In genomic region chr19:17180997-17181702, GRCh38 we compare ENCODE assay signal across 24 cellular contexts. TPM values are rescaled to one million over a fixed set of nuclear protein-coding genes. Genes with fewer than 3 reads are reported as not detected.
DNase-seq lines count a peak whose midpoint lies in the region; ATAC-seq and TF ChIP-seq lines count a peak whose summit lies in the region.
"Had no signal": no experiment of that assay in that cellular context is flagged by ENCODE, and none has a peak within 500 bp of the region (broad histone marks: within the 10 kb centered on the region; RNA-seq: fewer than 3 reads in every experiment).

No MANE protein-coding gene starts in this region.

- H3K27me3 ChIP-seq in KMS-11 (ENCODE audit: insufficient read depth, low read depth) (no peaks in the 10 kb centered on the region), osteoblast (ENCODE audit: insufficient read depth, low read length) (no peaks in the 10 kb centered on the region)
- H3K27me3 ChIP-seq: BLaER1 treated with 17β-estradiol and CSF1 and Interleukin-3, amounts not matched to agents 10 nM and 100 nM; upper lobe of right lung had no signal

- no peak for DNase-seq in activated CD8-positive, alpha-beta T cell treated with anti-CD3 and anti-CD28 coated beads, Interleukin-2, amount 10 ng/mL, durations not matched to agents 7 days and 5 days
- DNase-seq in activated CD8-positive, alpha-beta T cell treated with anti-CD3 and anti-CD28 coated beads for 36 hours: no peak
- peak; percentile 58 for DNase-seq in ecto neural progenitor cell (ENCODE audit: low spot score)
- DNase-seq in osteoblast (ENCODE audit: insufficient read length, low spot score, missing footprints): peak; percentile 51
- no peak for DNase-seq in AG08395 (ENCODE audit: low spot score)
- no peak for DNase-seq in SIG-M5 treated with dmso at 0.1 percent for 504 hours (lab: John Stamatoyannopoulos, UW; ENCODE audit: unreplicated experiment)
- no peak for DNase-seq in DMS79 (lab: John Stamatoyannopoulos, UW)
- DNase-seq: activated CD4-positive, alpha-beta memory T cell treated with anti-CD3 and anti-CD28 coated beads for 36 hours; DMS153; hippocampal formation; Karpas-422; mesenchymal stem cell; natural killer cell; NCI-H1048; NCI-H2029 treated with DMSO at 0.1 percent for 48 hours; NCI-H524; stimulated activated CD4-positive, alpha-beta T cell treated with anti-CD3 and anti-CD28 coated beads, Interleukin-2, amount 100 ng/mL, for 48 hours; T-cell; upper lobe of right lung had no signal

- H3K4me1 ChIP-seq in KMS-11 (ENCODE audit: low read depth, poor library complexity, severe bottlenecking) (peaks cover 8% of the 10 kb centered on the region), osteoblast (ENCODE audit: insufficient read depth, low read length) (no peaks in the 10 kb centered on the region)

- H4K20me1 ChIP-seq in KMS-11 (ENCODE audit: insufficient read depth): no peaks in the 10 kb centered on the region
- H4K20me1 ChIP-seq in osteoblast (ENCODE audit: insufficient read depth, low read length): no peaks in the 10 kb centered on the region

- peak overlapping the region; percentile 77 for H3K27ac Mint-ChIP-seq in activated CD8-positive, alpha-beta T cell treated with anti-CD3 and anti-CD28 coated beads, Interleukin-2, amount 10 ng/mL, durations not matched to agents 7 days and 5 days
- H3K27ac Mint-ChIP-seq in activated CD8-positive, alpha-beta T cell treated with anti-CD3 and anti-CD28 coated beads for 36 hours: no peak overlapping the region
- H3K27ac Mint-ChIP-seq: dendritic cell treated with granulocyte-macrophage colony-stimulating factor and Interleukin-4, amounts not matched to agents 40 ng/mL and 50 ng/mL, for 4 days; natural killer cell had no signal

- no peak for ATAC-seq in activated CD8-positive, alpha-beta T cell treated with anti-CD3 and anti-CD28 coated beads, Interleukin-2, amount 10 ng/mL, durations not matched to agents 7 days and 5 days
- ATAC-seq in activated CD8-positive, alpha-beta T cell treated with anti-CD3 and anti-CD28 coated beads for 36 hours: no peak
- ATAC-seq: natural killer cell, Right ventricle myocardium inferior, T-cell, upper lobe of right lung had no signal

- no peaks in the 10 kb centered on the region for H3K9me3 ChIP-seq in osteoblast (ENCODE audit: low read depth, low read length)
- H3K9me3 ChIP-seq: BLaER1 treated with 17β-estradiol and CSF1 and Interleukin-3, amounts not matched to agents 10 nM and 100 nM; upper lobe of right lung had no signal

- no peak overlapping the region for H2AFZ ChIP-seq in KMS-11 (ENCODE audit: low read depth)
- no peak overlapping the region for H2AFZ ChIP-seq in osteoblast (ENCODE audit: low read length)

- H3K27me3 Mint-ChIP-seq in activated CD8-positive, alpha-beta T cell treated with anti-CD3 and anti-CD28 coated beads, Interleukin-2, amount 10 ng/mL, durations not matched to agents 7 days and 5 days (ENCODE audit: low read depth): no peaks in the 10 kb centered on the region
- H3K27me3 Mint-ChIP-seq in activated CD8-positive, alpha-beta T cell treated with anti-CD3 and anti-CD28 coated beads for 36 hours: no peaks in the 10 kb centered on the region
- H3K27me3 Mint-ChIP-seq: activated CD4-positive, alpha-beta memory T cell treated with anti-CD3 and anti-CD28 coated beads for 36 hours; dendritic cell treated with granulocyte-macrophage colony-stimulating factor and Interleukin-4, amounts not matched to agents 40 ng/mL and 50 ng/mL, for 4 days; T-cell had no signal

- H3K9ac ChIP-seq in KMS-11: peak overlapping the region; percentile 19; the same call in 1 of the 2 replicates
- H3K9ac ChIP-seq: BLaER1 treated with 17β-estradiol and CSF1 and Interleukin-3, amounts not matched to agents 10 nM and 100 nM had no signal

- H3K36me3 Mint-ChIP-seq in activated CD8-positive, alpha-beta T cell treated with anti-CD3 and anti-CD28 coated beads, Interleukin-2, amount 10 ng/mL, durations not matched to agents 7 days and 5 days (ENCODE audit: low read depth): peaks cover 73% of the 10 kb centered on the region
- peaks cover 29% of the 10 kb centered on the region for H3K36me3 Mint-ChIP-seq in activated CD8-positive, alpha-beta T cell treated with anti-CD3 and anti-CD28 coated beads for 36 hours (ENCODE audit: low read depth)
- H3K36me3 Mint-ChIP-seq: natural killer cell had no signal

- no peak for TF ChIP-seq CTCF in activated CD8-positive, alpha-beta T cell treated with anti-CD3 and anti-CD28 coated beads for 36 hours (IDR thresholded peaks at IDR 0.05)
- TF ChIP-seq CTCF in KMS-11 (conservative IDR thresholded peaks at IDR 0.05; ENCODE audit: low read depth, low read length) (no peak), osteoblast (IDR thresholded peaks at IDR 0.05; ENCODE audit: extremely low read depth, low read depth, low read length) (no peak)

- intact Hi-C loops in activated CD8-positive, alpha-beta T cell treated with anti-CD3 and anti-CD28 coated beads for 36 hours (cut with micrococcal nuclease): no loop called here

- H3K9me3 Mint-ChIP-seq in activated CD8-positive, alpha-beta T cell treated with anti-CD3 and anti-CD28 coated beads, Interleukin-2, amount 10 ng/mL, durations not matched to agents 7 days and 5 days (ENCODE audit: insufficient read depth): no peaks in the 10 kb centered on the region
- no peaks in the 10 kb centered on the region for H3K9me3 Mint-ChIP-seq in activated CD8-positive, alpha-beta T cell treated with anti-CD3 and anti-CD28 coated beads for 36 hours
- H3K9me3 Mint-ChIP-seq: activated CD4-positive, alpha-beta memory T cell treated with anti-CD3 and anti-CD28 coated beads for 36 hours; dendritic cell treated with granulocyte-macrophage colony-stimulating factor and Interleukin-4, amounts not matched to agents 40 ng/mL and 50 ng/mL, for 4 days; natural killer cell; T-cell had no signal

- no peak overlapping the region for H3K4me3 Mint-ChIP-seq in activated CD8-positive, alpha-beta T cell treated with anti-CD3 and anti-CD28 coated beads, Interleukin-2, amount 10 ng/mL, durations not matched to agents 7 days and 5 days
- no peak overlapping the region for H3K4me3 Mint-ChIP-seq in activated CD8-positive, alpha-beta T cell treated with anti-CD3 and anti-CD28 coated beads for 36 hours
- H3K4me3 Mint-ChIP-seq: activated CD4-positive, alpha-beta memory T cell treated with anti-CD3 and anti-CD28 coated beads for 36 hours; dendritic cell treated with granulocyte-macrophage colony-stimulating factor and Interleukin-4, amounts not matched to agents 40 ng/mL and 50 ng/mL, for 4 days; T-cell had no signal

- H3K4me2 ChIP-seq in KMS-11 (peak overlapping the region; percentile 15; the same call in 1 of the 2 replicates), osteoblast (ENCODE audit: insufficient read depth, low read length) (no peak overlapping the region)

- H3K4me3 ChIP-seq in KMS-11 (IDR thresholded peaks at IDR 0.05; ENCODE audit: insufficient read depth, low read depth, low read length): no peak overlapping the region
- no peak overlapping the region for H3K4me3 ChIP-seq in osteoblast (ENCODE audit: insufficient read depth, low read length)
- H3K4me3 ChIP-seq: BLaER1 treated with 17β-estradiol and CSF1 and Interleukin-3, amounts not matched to agents 10 nM and 100 nM; skin epidermis; upper lobe of right lung had no signal

- H3K27ac ChIP-seq in KMS-11: peak overlapping the region; percentile 60
- no peak overlapping the region for H3K27ac ChIP-seq in osteoblast (ENCODE audit: low read depth, low read length)
- H3K27ac ChIP-seq: skin epidermis, upper lobe of right lung had no signal

- no peaks in the 10 kb centered on the region for H3K36me3 ChIP-seq in KMS-11 (ENCODE audit: insufficient read depth)
- peaks cover 67% of the 10 kb centered on the region for H3K36me3 ChIP-seq in osteoblast (ENCODE audit: insufficient read depth, low read length)

- POLR2A ChIA-PET in activated CD8-positive, alpha-beta T cell treated with anti-CD3 and anti-CD28 coated beads, Interleukin-2, amount 10 ng/mL, durations not matched to agents 7 days and 5 days (lab: Charles Lee): no interaction called here
- POLR2A ChIA-PET in activated CD8-positive, alpha-beta T cell treated with anti-CD3 and anti-CD28 coated beads for 36 hours (lab: Charles Lee): no interaction called here

- H3K79me2 ChIP-seq in KMS-11 (ENCODE audit: insufficient read depth, low read depth): no peaks in the 10 kb centered on the region
- no peaks in the 10 kb centered on the region for H3K79me2 ChIP-seq in osteoblast (ENCODE audit: insufficient read depth, low read length)

- H3K4me1 Mint-ChIP-seq in activated CD8-positive, alpha-beta T cell treated with anti-CD3 and anti-CD28 coated beads, Interleukin-2, amount 10 ng/mL, durations not matched to agents 7 days and 5 days (ENCODE audit: low read depth): peaks cover 48% of the 10 kb centered on the region
- peaks cover 20% of the 10 kb centered on the region for H3K4me1 Mint-ChIP-seq in activated CD8-positive, alpha-beta T cell treated with anti-CD3 and anti-CD28 coated beads for 36 hours (ENCODE audit: low read depth)

- CTCF ChIA-PET in activated CD8-positive, alpha-beta T cell treated with anti-CD3 and anti-CD28 coated beads, Interleukin-2, amount 10 ng/mL, durations not matched to agents 7 days and 5 days (lab: Charles Lee): interaction anchor here (4.0 kb wide), 1 partner anchor 114 kb away, joined by 25 read pairs; no protein-coding TSS in a partner anchor
- CTCF ChIA-PET in activated CD8-positive, alpha-beta T cell treated with anti-CD3 and anti-CD28 coated beads for 36 hours (lab: Charles Lee): no interaction called here

RNA-seq across cellular contexts. Expression of gene USE1, which starts 34.0 kb away (rescaled TPM):
- 10 to 100 TPM; 26.5 to 27.9 TPM for total RNA-seq in activated CD8-positive, alpha-beta T cell treated with anti-CD3 and anti-CD28 coated beads, Interleukin-2, amount 10 ng/mL, durations not matched to agents 7 days and 5 days
- total RNA-seq in activated CD8-positive, alpha-beta T cell treated with anti-CD3 and anti-CD28 coated beads for 36 hours: 10 to 100 TPM; 26.5 to 27.1 TPM
- 22.4 and 25.7 TPM in 2 replicates for total RNA-seq in osteoblast

RNA-seq across cellular contexts. Expression of gene OCEL1, which starts 44.9 kb away (rescaled TPM):
- total RNA-seq in activated CD8-positive, alpha-beta T cell treated with anti-CD3 and anti-CD28 coated beads, Interleukin-2, amount 10 ng/mL, durations not matched to agents 7 days and 5 days: 10 to 100 TPM; 24.3 to 28.3 TPM
- 10 to 100 TPM; 20.1 TPM for total RNA-seq in activated CD8-positive, alpha-beta T cell treated with anti-CD3 and anti-CD28 coated beads for 36 hours
- 2.4 and 3.3 TPM in 2 replicates for total RNA-seq in osteoblast

Comparison
In these comparisons a context has a peak if more than half of its experiments do, and no peak if none do; other contexts are left out.
1. DNase-seq: peak in ecto neural progenitor cell (single experiment) and osteoblast (single experiment); none in activated CD8-positive, alpha-beta T cell treated with anti-CD3 and anti-CD28 coated beads, Interleukin-2, amount 10 ng/mL, durations not matched to agents 7 days and 5 days (single experiment), activated CD8-positive, alpha-beta T cell treated with anti-CD3 and anti-CD28 coated beads for 36 hours (single experiment), AG08395 (single experiment), SIG-M5 treated with dmso at 0.1 percent for 504 hours (single experiment) and DMS79 (single experiment).